Comparison of ENCODE assay signal across 8 cellular contexts in the genomic region with DNA sequence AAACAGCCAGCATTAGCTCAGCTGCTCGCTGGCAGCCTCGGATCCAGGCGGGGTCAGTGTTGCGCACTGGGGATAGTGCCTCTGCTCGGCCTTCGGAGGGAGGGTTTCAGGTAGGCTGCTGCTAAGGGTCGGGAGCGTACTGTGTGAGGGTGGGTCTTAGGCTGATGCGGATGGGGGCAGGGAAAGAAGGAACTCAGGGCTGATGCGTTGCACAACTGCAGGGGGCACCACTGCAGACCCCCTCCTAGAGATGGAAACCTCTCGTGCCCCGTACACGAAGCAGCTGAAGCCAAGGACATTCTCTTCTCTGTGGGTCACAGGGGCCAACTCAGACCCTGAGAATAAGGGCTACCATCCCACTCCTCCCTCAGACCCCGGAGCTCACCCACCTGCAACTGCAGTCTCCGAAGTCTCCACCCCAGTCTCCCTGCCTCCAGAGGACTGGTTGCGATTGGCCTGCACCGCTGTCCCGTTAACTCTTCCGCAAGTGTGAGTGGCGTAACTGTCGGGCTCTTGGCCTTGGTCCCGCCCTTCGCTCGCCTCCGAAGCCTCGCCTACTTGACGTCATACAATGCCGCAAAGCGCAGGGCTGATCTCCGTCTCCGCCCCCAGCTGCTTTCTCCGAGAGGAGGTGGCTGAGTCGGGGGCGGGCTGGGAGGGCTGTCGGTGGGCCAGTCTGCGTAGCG. TPM values are rescaled to one million over a fixed set of nuclear protein-coding genes. Genes with fewer than 3 reads are reported as not detected.
DNase-seq lines count a peak whose midpoint lies in the region; ATAC-seq and TF ChIP-seq lines count a peak whose summit lies in the region.

A gene with protein sequence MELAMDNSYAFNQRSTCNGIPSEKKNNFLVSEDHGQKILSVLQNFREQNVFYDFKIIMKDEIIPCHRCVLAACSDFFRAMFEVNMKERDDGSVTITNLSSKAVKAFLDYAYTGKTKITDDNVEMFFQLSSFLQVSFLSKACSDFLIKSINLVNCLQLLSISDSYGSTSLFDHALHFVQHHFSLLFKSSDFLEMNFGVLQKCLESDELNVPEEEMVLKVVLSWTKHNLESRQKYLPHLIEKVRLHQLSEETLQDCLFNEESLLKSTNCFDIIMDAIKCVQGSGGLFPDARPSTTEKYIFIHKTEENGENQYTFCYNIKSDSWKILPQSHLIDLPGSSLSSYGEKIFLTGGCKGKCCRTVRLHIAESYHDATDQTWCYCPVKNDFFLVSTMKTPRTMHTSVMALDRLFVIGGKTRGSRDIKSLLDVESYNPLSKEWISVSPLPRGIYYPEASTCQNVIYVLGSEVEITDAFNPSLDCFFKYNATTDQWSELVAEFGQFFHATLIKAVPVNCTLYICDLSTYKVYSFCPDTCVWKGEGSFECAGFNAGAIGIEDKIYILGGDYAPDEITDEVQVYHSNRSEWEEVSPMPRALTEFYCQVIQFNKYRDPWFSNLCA (minus strand): TSS at position 425 of the 686 bp plus-strand sequence. CDS start 18,250 bp downstream, outside the sequence.

- peak within 1 kb of the TSS; percentile 58 to 96 (median 84) for H3K4me3 ChIP-seq in fibroblast of lung (replicated peaks in 1 of 4; ENCODE audit: control extremely low read depth in 1 of 4, insufficient read depth in 1 of 4, low read depth in 3 of 4, low read length in 4 of 4)

- H3K27ac ChIP-seq in fibroblast of lung (ENCODE audit: insufficient read depth, low read length) = peak within 1 kb of the TSS; percentile 92

- H3K36me3 Mint-ChIP-seq in activated T-helper 17 cell treated with anti-CD3 and anti-CD28 coated beads, Interleukin-2, amount 50 U/mL, for 72 hours (ENCODE audit: low read depth) = peaks cover 33% of the 10 kb centered on the region
- peaks cover 2 to 15% of the 10 kb centered on the region in 2 donors for H3K36me3 Mint-ChIP-seq in naive B cell
- peaks cover 31% of the 10 kb centered on the region for H3K36me3 Mint-ChIP-seq in stimulated activated effector memory CD8-positive, alpha-beta T cell treated with anti-CD3 and anti-CD28 coated beads, Interleukin-12 subunit alpha, Interleukin-12 subunit beta, amount 100 ng/mL, for 72 hours

- H3K9ac ChIP-seq in fibroblast of lung (ENCODE audit: insufficient read depth, low read length) = peak within 1 kb of the TSS; percentile 98

- no peaks in the 10 kb centered on the region for H4K20me1 ChIP-seq in fibroblast of lung (ENCODE audit: control insufficient read depth, extremely low read depth, insufficient read depth, low read length)

- peaks cover 4% of the 10 kb centered on the region for H3K36me3 ChIP-seq in fibroblast of lung (ENCODE audit: control insufficient read depth, insufficient read depth, low read length)

- H3K79me2 ChIP-seq in fibroblast of lung (ENCODE audit: control insufficient read depth, insufficient read depth, low read length) = peaks cover 25% of the 10 kb centered on the region

- H3K27me3 ChIP-seq in fibroblast of lung (ENCODE audit: control insufficient read depth, insufficient read depth, low read length) = no peaks in the 10 kb centered on the region

- peak within 1 kb of the TSS; percentile 97 for H3K4me2 ChIP-seq in fibroblast of lung (ENCODE audit: extremely low read depth, insufficient read depth, low read length)

- H3K4me3 Mint-ChIP-seq in activated T-helper 17 cell treated with anti-CD3 and anti-CD28 coated beads, Interleukin-2, amount 50 U/mL, for 72 hours = peak within 1 kb of the TSS; percentile 92
- peak within 1 kb of the TSS; percentile 91 to 100 (median 98) for H3K4me3 Mint-ChIP-seq in naive B cell
- H3K4me3 Mint-ChIP-seq in stimulated activated effector memory CD8-positive, alpha-beta T cell treated with anti-CD3 and anti-CD28 coated beads, Interleukin-12 subunit alpha, Interleukin-12 subunit beta, amount 100 ng/mL, for 72 hours = peak within 1 kb of the TSS; percentile 93

- H3K27ac Mint-ChIP-seq in activated T-helper 17 cell treated with anti-CD3 and anti-CD28 coated beads, Interleukin-2, amount 50 U/mL, for 72 hours = peak within 1 kb of the TSS; percentile 95
- H3K27ac Mint-ChIP-seq in naive B cell = peak within 1 kb of the TSS; percentile 93 to 99 (median 98)
- H3K27ac Mint-ChIP-seq in stimulated activated effector memory CD8-positive, alpha-beta T cell treated with anti-CD3 and anti-CD28 coated beads, Interleukin-12 subunit alpha, Interleukin-12 subunit beta, amount 100 ng/mL, for 72 hours = peak within 1 kb of the TSS; percentile 95

- DNase-seq in EL (peak; percentile 99), H4 (ENCODE audit: low spot score) (peak; percentile 99), RPMI7951 (ENCODE audit: low read depth) (peak; percentile 99), fibroblast of lung (ENCODE audit: low read depth in 2 of 2) (peak; percentile 99 to 100), naive B cell (peak; percentile 98)
- peak; percentile 88 to 97 for DNase-seq in stimulated activated effector memory CD8-positive, alpha-beta T cell treated with anti-CD3 and anti-CD28 coated beads, Interleukin-12 subunit alpha, Interleukin-12 subunit beta, amount 100 ng/mL, for 72 hours (ENCODE audit: low spot score in 2 of 2)

- no peaks in the 10 kb centered on the region for H3K27me3 Mint-ChIP-seq in activated T-helper 17 cell treated with anti-CD3 and anti-CD28 coated beads, Interleukin-2, amount 50 U/mL, for 72 hours
- no peaks in the 10 kb centered on the region for H3K27me3 Mint-ChIP-seq in naive B cell

- ATAC-seq in activated T-helper 17 cell treated with anti-CD3 and anti-CD28 coated beads, Interleukin-2, amount 50 U/mL, for 72 hours (replicated peaks) = peak; percentile 96
- ATAC-seq in naive B cell (ENCODE audit: low read depth in 2 of 2) = peak; percentile 86 to 88
- peak; percentile 97 for ATAC-seq in stimulated activated effector memory CD8-positive, alpha-beta T cell treated with anti-CD3 and anti-CD28 coated beads, Interleukin-12 subunit alpha, Interleukin-12 subunit beta, amount 100 ng/mL, for 72 hours

- H3K4me1 Mint-ChIP-seq in activated T-helper 17 cell treated with anti-CD3 and anti-CD28 coated beads, Interleukin-2, amount 50 U/mL, for 72 hours = peaks cover 29% of the 10 kb centered on the region
- H3K4me1 Mint-ChIP-seq in naive B cell = peaks cover 32 to 40% (median 33%) of the 10 kb centered on the region in 3 donors
- H3K4me1 Mint-ChIP-seq in stimulated activated effector memory CD8-positive, alpha-beta T cell treated with anti-CD3 and anti-CD28 coated beads, Interleukin-12 subunit alpha, Interleukin-12 subunit beta, amount 100 ng/mL, for 72 hours = peaks cover 40% of the 10 kb centered on the region

- H3K9me3 ChIP-seq in fibroblast of lung (ENCODE audit: control insufficient read depth, insufficient read depth, low read depth, low read length) = no peaks in the 10 kb centered on the region

- H3K4me1 ChIP-seq in fibroblast of lung (ENCODE audit: control insufficient read depth, extremely low read depth, insufficient read depth, low read length) = no peaks in the 10 kb centered on the region

- peak within 1 kb of the TSS; percentile 95 for H2AFZ ChIP-seq in fibroblast of lung (ENCODE audit: low read length)

- no peaks in the 10 kb centered on the region for H3K9me3 Mint-ChIP-seq in activated T-helper 17 cell treated with anti-CD3 and anti-CD28 coated beads, Interleukin-2, amount 50 U/mL, for 72 hours
- no peaks in the 10 kb centered on the region for H3K9me3 Mint-ChIP-seq in naive B cell
- no peaks in the 10 kb centered on the region for H3K9me3 Mint-ChIP-seq in stimulated activated effector memory CD8-positive, alpha-beta T cell treated with anti-CD3 and anti-CD28 coated beads, Interleukin-12 subunit alpha, Interleukin-12 subunit beta, amount 100 ng/mL, for 72 hours

- TF ChIP-seq CTCF in LNCAP (IDR thresholded peaks at IDR 0.05) = peak; percentile 57
- peak; percentile 32 to 44 for TF ChIP-seq CTCF in fibroblast of lung (conservative IDR thresholded peaks at IDR 0.05 in 1 of 2, IDR thresholded peaks at IDR 0.05 in 1 of 2; ENCODE audit: low read depth in 1 of 2, low read length in 2 of 2)

RNA-seq across cellular contexts. Expression of the gene that starts here (rescaled TPM):
- total RNA-seq in H4 (2014; rRNA removed; shearing (Covaris generic)) = 1.1 and 1.3 TPM in 2 replicates
- 3.1 and 5.0 TPM in 2 replicates for total RNA-seq in RPMI7951 (2014; rRNA removed; shearing (Covaris generic))
- 10 to 100 TPM in 1 of 2 donors, 1 to 10 TPM in 1; 6.0 to 14.3 TPM for total RNA-seq in activated T-helper 17 cell treated with anti-CD3 and anti-CD28 coated beads, Interleukin-2, amount 50 U/mL, for 72 hours
- 4.9 and 12.4 TPM in 2 replicates for total RNA-seq in fibroblast of lung
- polyA plus RNA-seq in fibroblast of lung = 2.2 and 2.5 TPM in 2 replicates
- 2.9 and 3.7 TPM in 2 replicates for polyA plus RNA-seq in fibroblast of lung (2012)
- 7.9 TPM in 1 of 2 replicates, not detected in the other for polyA minus RNA-seq in fibroblast of lung (ENCODE audit: low replicate concordance)
- polyA plus RNA-seq in naive B cell (ENCODE audit: low read depth in 6 of 6) = 10 to 100 TPM in 3 of 6 donors, 1 to 10 TPM in 3; 6.3 to 18.7 (median 9.3) TPM

Comparison
In these comparisons a context has a peak if more than half of its experiments do, and no peak if none do; other contexts are left out.
1. Peak in every context shown above with its lines: DNase-seq, ATAC-seq, H3K4me3 ChIP-seq and H3K27ac ChIP-seq.